8 cellular contexts compared by ENCODE assay signal in the genomic region with DNA sequence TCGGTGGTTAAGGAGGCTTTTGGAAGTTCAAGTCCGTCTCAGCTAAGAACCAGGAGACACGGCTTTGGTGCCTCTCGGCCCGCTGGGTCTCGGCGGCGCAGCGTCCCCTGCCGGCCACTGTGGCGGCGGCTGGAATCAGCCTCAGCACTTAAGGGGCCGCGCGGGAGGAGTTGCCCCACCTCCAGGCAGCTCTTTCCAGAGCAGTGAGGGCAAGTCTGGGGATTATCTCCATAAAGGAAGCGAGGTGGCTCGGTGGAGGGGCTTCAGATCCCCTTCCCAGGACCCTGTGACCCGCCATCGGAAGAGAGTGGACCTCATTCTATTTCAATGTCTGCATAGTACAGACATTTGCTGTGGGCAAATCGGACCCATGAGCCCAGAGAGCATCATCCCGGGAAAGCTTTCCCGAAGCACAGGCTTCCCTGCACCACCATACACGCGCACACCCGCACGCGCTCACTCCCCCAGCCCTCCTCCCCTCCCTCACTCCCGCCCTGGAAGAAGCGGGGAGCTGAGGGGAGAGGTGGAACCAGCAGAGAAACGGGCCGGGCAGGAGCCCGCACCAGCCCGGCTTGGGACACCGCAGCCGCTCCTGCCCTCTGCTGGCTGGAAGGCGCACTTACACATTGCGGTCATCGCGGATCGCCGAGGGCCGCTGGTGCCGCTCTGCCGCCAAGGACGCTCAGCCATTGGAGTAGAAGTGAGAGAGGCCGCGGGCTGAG. TPM values are rescaled to one million over a fixed set of nuclear protein-coding genes. Genes with fewer than 3 reads are reported as not detected.
DNase-seq lines count a peak whose midpoint lies in the region; ATAC-seq and TF ChIP-seq lines count a peak whose summit lies in the region.

No MANE protein-coding gene starts in this region.

- 0 out of 2 replicates have a peak overlapping the region, but pooled peaks have one; percentile 62 for H3K14ac ChIP-seq in IMR-90 (replicated peaks; ENCODE audit: low read depth, low read length)

- dilution Hi-C loops in IMR-90 (cut with HindIII; ENCODE audit: low sequenced_read_pairs, unreplicated experiment): no loop called here

- H3K4me1 Mint-ChIP-seq in activated T-cell treated with anti-CD3 and anti-CD28 coated beads, Interleukin-2, amount 50 U/mL, for 72 hours (ENCODE audit: low read depth): peaks cover 16% of the 10 kb centered on the region
- peaks cover 9 to 14% (median 11%) of the 10 kb centered on the region in 4 donors for H3K4me1 Mint-ChIP-seq in naive thymus-derived CD8-positive, alpha-beta T cell
- H3K4me1 Mint-ChIP-seq in stimulated activated memory B cell treated with anti-CD40 and anti-IgM and Interleukin-4, amounts not matched to agents 10 μg/mL and 1 μg/mL and 100 μg/mL, for 72 hours: peaks cover 14% of the 10 kb centered on the region

- H2BK5ac ChIP-seq in IMR-90 (ENCODE audit: low read depth, low read length, poor library complexity, severe bottlenecking): no peak overlapping the region

- TF ChIP-seq CTCF in IMR-90 (conservative IDR thresholded peaks at IDR 0.05; ENCODE audit: low read depth, low read length): peak; percentile 97
- peak; percentile 98 for TF ChIP-seq CTCF in Panc1 (IDR thresholded peaks at IDR 0.05)
- peak; percentile 86 for TF ChIP-seq CTCF in fibroblast of mammary gland (conservative IDR thresholded peaks at IDR 0.05; ENCODE audit: control insufficient read depth, insufficient read depth, low read depth, low read length)

- in situ Hi-C loops in IMR-90 (cut with MboI; ENCODE audit: low sequenced_read_pairs) (no loop called here), Panc1 (cut with HindIII; ENCODE audit: low pct_unique_long_range_greater_than_20kb, low sequenced_read_pairs) (no loop called here)

- H3K4me2 ChIP-seq in IMR-90 (ENCODE audit: low read depth, low read length): peak overlapping the region; percentile 85

- H3K4me3 Mint-ChIP-seq in activated T-cell treated with anti-CD3 and anti-CD28 coated beads, Interleukin-2, amount 50 U/mL, for 72 hours: peak overlapping the region; percentile 91 to 96
- H3K4me3 Mint-ChIP-seq in naive thymus-derived CD8-positive, alpha-beta T cell: peak overlapping the region; percentile 88 to 95 (median 92)
- H3K4me3 Mint-ChIP-seq in stimulated activated memory B cell treated with anti-CD40 and anti-IgM and Interleukin-4, amounts not matched to agents 10 μg/mL and 1 μg/mL and 100 μg/mL, for 72 hours: peak overlapping the region; percentile 82

- peak overlapping the region; percentile 6 for H2AK9ac ChIP-seq in IMR-90 (replicated peaks; ENCODE audit: low read depth, low read length, poor library complexity)

- no peak overlapping the region for H3K18ac ChIP-seq in IMR-90 (ENCODE audit: low read depth, low read length)

- no peaks in the 10 kb centered on the region for H3K36me3 ChIP-seq in IMR-90 (ENCODE audit: control insufficient read depth, insufficient read depth, low read length)
- no peaks in the 10 kb centered on the region for H3K36me3 ChIP-seq in Panc1 (ENCODE audit: control insufficient read depth, insufficient read depth, low read length)

- no peak overlapping the region; the same call in 1 of the 2 replicates for H4K5ac ChIP-seq in IMR-90 (ENCODE audit: low read depth, low read length)

- 0% methylated on average over 2 of the region's 47 CpGs; no CpG with 5 or more reads in 1 of the 2 experiments for WGBS in IMR-90 (ENCODE audit: extremely low coverage in 2 of 2, insufficient read length in 1 of 2), 2 experiments

- peak overlapping the region; percentile 94 for H2AFZ ChIP-seq in IMR-90 (replicated peaks; ENCODE audit: low read length, poor library complexity)

- POLR2A ChIA-PET in IMR-90 (lab: Charles Lee; ENCODE audit: unreplicated experiment): interaction anchor here (0.5 kb wide), 1 partner anchor 638 kb away, joined by 9 read pairs; no protein-coding TSS in a partner anchor
- POLR2A ChIA-PET in Panc1 (lab: Charles Lee): interaction anchor here (0.7 kb wide), 1 partner anchor 167 kb away, joined by 4 read pairs; no protein-coding TSS in a partner anchor
- POLR2A ChIA-PET in naive thymus-derived CD8-positive, alpha-beta T cell (lab: Charles Lee): interaction anchor here (0.6 to 1.7 kb wide), 2 partner anchors 18 to 113 kb away, joined by 3 to 5 read pairs; a partner anchor contains a TSS

- H3K27me3 ChIP-seq in IMR-90 (ENCODE audit: control insufficient read depth, insufficient read depth, low read length): peaks cover 11% of the 10 kb centered on the region
- peaks cover 2% of the 10 kb centered on the region; the same call in 1 of the 2 replicates for H3K27me3 ChIP-seq in Panc1 (ENCODE audit: control insufficient read depth, insufficient read depth, low read length)

- H2BK20ac ChIP-seq in IMR-90 (ENCODE audit: low read depth, low read length): peak overlapping the region; percentile 64; the same call in 1 of the 2 replicates

- peak overlapping the region; percentile 74; the same call in 1 of the 2 replicates for H3K23ac ChIP-seq in IMR-90 (ENCODE audit: low read depth, low read length)

- no peak overlapping the region for H3K27ac Mint-ChIP-seq in activated T-cell treated with anti-CD3 and anti-CD28 coated beads, Interleukin-2, amount 50 U/mL, for 72 hours
- H3K27ac Mint-ChIP-seq in naive thymus-derived CD8-positive, alpha-beta T cell: peak overlapping the region in 7 of 10 donors; percentile 58 to 89 (median 81)
- H3K27ac Mint-ChIP-seq in stimulated activated memory B cell treated with anti-CD40 and anti-IgM and Interleukin-4, amounts not matched to agents 10 μg/mL and 1 μg/mL and 100 μg/mL, for 72 hours: peak overlapping the region; percentile 9

- H3K4me1 ChIP-seq in IMR-90 (ENCODE audit: control insufficient read depth, insufficient read depth, low read length): peaks cover 5% of the 10 kb centered on the region; the same call in 1 of the 2 replicates
- no peaks in the 10 kb centered on the region for H3K4me1 ChIP-seq in Panc1 (ENCODE audit: control insufficient read depth, insufficient read depth, low read length)

- peak overlapping the region; percentile 83; the same call in 1 of the 2 replicates for H2BK120ac ChIP-seq in IMR-90 (ENCODE audit: low read depth, low read length)

- BruUV-seq in IMR-90 (replicated peaks; lab: Mats Ljungman, UMichigan): no TSS peak
- BruUV-seq in Panc1 (replicated peaks; lab: Mats Ljungman, UMichigan): no TSS peak

- ATAC-seq in GM21576 (IDR thresholded peaks at IDR 0.05; ENCODE audit: unreplicated experiment) (peak; percentile 91), IMR-90 (ENCODE audit: low read depth) (peak; percentile 97), Panc1 (peak; percentile 95)
- peak; percentile 88 to 89 for ATAC-seq in activated T-cell treated with anti-CD3 and anti-CD28 coated beads, Interleukin-2, amount 50 U/mL, for 72 hours (replicated peaks in 1 of 2)
- ATAC-seq in naive thymus-derived CD8-positive, alpha-beta T cell: peak; percentile 89
- ATAC-seq in stimulated activated memory B cell treated with anti-CD40 and anti-IgM and Interleukin-4, amounts not matched to agents 10 μg/mL and 1 μg/mL and 100 μg/mL, for 72 hours: peak; percentile 95

- H4K8ac ChIP-seq in IMR-90 (ENCODE audit: low read depth in 2 of 2, low read length in 2 of 2): peak overlapping the region; percentile 85 to 89

- no peaks in the 10 kb centered on the region for H3K79me1 ChIP-seq in IMR-90 (ENCODE audit: low read depth in 1 of 2, low read length in 2 of 2)

- DNase-seq in DMS79 (lab: John Stamatoyannopoulos, UW) (peak; percentile 86), IMR-90 (peak; percentile 78), Panc1 (ENCODE audit: low read depth, low spot score) (peak; percentile 48), fibroblast of mammary gland (ENCODE audit: low read depth) (peak; percentile 77)
- peak; percentile 86 to 87 for DNase-seq in activated T-cell treated with anti-CD3 and anti-CD28 coated beads, Interleukin-2, amount 50 U/mL, for 72 hours
- peak; percentile 57 to 82 (median 76) for DNase-seq in naive thymus-derived CD8-positive, alpha-beta T cell

- no peaks in the 10 kb centered on the region for H3K36me3 Mint-ChIP-seq in activated T-cell treated with anti-CD3 and anti-CD28 coated beads, Interleukin-2, amount 50 U/mL, for 72 hours (ENCODE audit: insufficient read depth in 2 of 2)
- no peaks in the 10 kb centered on the region for H3K36me3 Mint-ChIP-seq in naive thymus-derived CD8-positive, alpha-beta T cell
- H3K36me3 Mint-ChIP-seq in stimulated activated memory B cell treated with anti-CD40 and anti-IgM and Interleukin-4, amounts not matched to agents 10 μg/mL and 1 μg/mL and 100 μg/mL, for 72 hours: no peaks in the 10 kb centered on the region

- peaks cover 4% of the 10 kb centered on the region; the same call in 1 of the 2 replicates for H3K9me1 ChIP-seq in IMR-90 (ENCODE audit: insufficient read depth, low read length)

- H3K27me3 Mint-ChIP-seq in activated T-cell treated with anti-CD3 and anti-CD28 coated beads, Interleukin-2, amount 50 U/mL, for 72 hours (ENCODE audit: low read depth): peaks cover 54% of the 10 kb centered on the region
- H3K27me3 Mint-ChIP-seq in naive thymus-derived CD8-positive, alpha-beta T cell: peaks cover 14 to 42% (median 37%) of the 10 kb centered on the region in 5 donors
- peaks cover 44% of the 10 kb centered on the region for H3K27me3 Mint-ChIP-seq in stimulated activated memory B cell treated with anti-CD40 and anti-IgM and Interleukin-4, amounts not matched to agents 10 μg/mL and 1 μg/mL and 100 μg/mL, for 72 hours

- H3K27ac ChIP-seq in IMR-90 (ENCODE audit: insufficient read depth, low read length) (peak overlapping the region; percentile 33), Panc1 (ENCODE audit: low read length) (no peak overlapping the region)

- H3K56ac ChIP-seq in IMR-90 (ENCODE audit: extremely low read depth, insufficient read depth, low read length): peak overlapping the region; percentile 44; the same call in 1 of the 2 replicates

- H4K20me1 ChIP-seq in IMR-90 (ENCODE audit: insufficient read depth, low read length): no peaks in the 10 kb centered on the region

- no peak overlapping the region for H2AK5ac ChIP-seq in IMR-90 (ENCODE audit: low read depth, low read length)

- H3K4me3 ChIP-seq in IMR-90 (ENCODE audit: insufficient read depth, low read depth, low read length) (peak overlapping the region; percentile 57), Panc1 (ENCODE audit: low read depth in 2 of 2, low read length in 2 of 2) (peak overlapping the region; percentile 54 to 79), fibroblast of mammary gland (ENCODE audit: control insufficient read depth, low read depth, low read length) (peak overlapping the region; percentile 72)

- CTCF ChIA-PET in IMR-90 (lab: Yijun Ruan, JAX): interaction anchor here (0.6 to 2.1 kb wide), 27 partner anchors 8 to 776 kb away, joined by 3 to 27 read pairs (median 4); a partner anchor contains a TSS
- CTCF ChIA-PET in Panc1 (lab: Charles Lee): interaction anchor here (0.6 to 1.9 kb wide), 12 partner anchors 10 to 299 kb away, joined by 3 to 16 read pairs (median 4); no protein-coding TSS in a partner anchor

- no peak overlapping the region; the same call in 2 of the 3 replicates for H2BK15ac ChIP-seq in IMR-90 (ENCODE audit: low read depth, low read length)

- intact Hi-C loops in IMR-90 (cut with micrococcal nuclease) (loop anchor here (1.0 to 5.0 kb wide), 6 partner anchors 70 to 362 kb away; no protein-coding TSS in a partner anchor), Panc1 (cut with micrococcal nuclease; ENCODE audit: unreplicated experiment) (loop anchor here (1.0 to 5.0 kb wide), 2 partner anchors 113 to 274 kb away; no protein-coding TSS in a partner anchor)

- peak overlapping the region; percentile 79 for H3K4ac ChIP-seq in IMR-90 (ENCODE audit: low read depth, low read length)

- TF ChIP-seq RAD21 in IMR-90 (IDR thresholded peaks at IDR 0.05; ENCODE audit: low read length): peak; percentile 61

- peak overlapping the region; percentile 30 for H4K91ac ChIP-seq in IMR-90 (ENCODE audit: insufficient read depth, low read depth, low read length)

- H3K9me3 ChIP-seq in IMR-90 (ENCODE audit: control insufficient read depth, insufficient read depth, low read length) (no peaks in the 10 kb centered on the region), Panc1 (ENCODE audit: control insufficient read depth, insufficient read depth, low read depth, low read length) (no peaks in the 10 kb centered on the region)

- peak overlapping the region; percentile 64 for H3K9ac ChIP-seq in IMR-90 (ENCODE audit: low read depth, low read length)

- no peaks in the 10 kb centered on the region for H3K9me3 Mint-ChIP-seq in activated T-cell treated with anti-CD3 and anti-CD28 coated beads, Interleukin-2, amount 50 U/mL, for 72 hours
- H3K9me3 Mint-ChIP-seq in naive thymus-derived CD8-positive, alpha-beta T cell: no peaks in the 10 kb centered on the region
- H3K9me3 Mint-ChIP-seq in stimulated activated memory B cell treated with anti-CD40 and anti-IgM and Interleukin-4, amounts not matched to agents 10 μg/mL and 1 μg/mL and 100 μg/mL, for 72 hours: no peaks in the 10 kb centered on the region

- no peak for TF ChIP-seq POLR2A in IMR-90 (IDR thresholded peaks at IDR 0.05; ENCODE audit: low read depth, low read length)

RNA-seq across cellular contexts. Expression of a gene that starts 15.9 kb away (rescaled TPM):
- not detected in 2 replicates for total RNA-seq in IMR-90 (2012; rRNA removed)
- polyA plus RNA-seq in IMR-90 (2012; rRNA removed): not detected in 2 replicates
- polyA plus RNA-seq in IMR-90 (2012; cell fraction: cytosol; rRNA removed): not detected in 2 replicates
- polyA plus RNA-seq in IMR-90 (2012; cell fraction: nucleus; rRNA removed; ENCODE audit: low replicate concordance): not detected in 2 replicates
- not detected for total RNA-seq in Panc1 (2021; ENCODE audit: unreplicated experiment)
- polyA plus RNA-seq in Panc1 (2012; ENCODE audit: insufficient read length): not detected
- not detected for total RNA-seq in activated T-cell treated with anti-CD3 and anti-CD28 coated beads, Interleukin-2, amount 50 U/mL, for 72 hours
- not detected for total RNA-seq in naive thymus-derived CD8-positive, alpha-beta T cell
- not detected for polyA plus RNA-seq in naive thymus-derived CD8-positive, alpha-beta T cell

RNA-seq across cellular contexts. Expression of a gene that starts 18.6 kb away (rescaled TPM):
- 25.0 and 32.8 TPM in 2 replicates for total RNA-seq in IMR-90 (2012; rRNA removed)
- 62.0 and 69.7 TPM in 2 replicates for polyA plus RNA-seq in IMR-90 (2012; rRNA removed)
- polyA plus RNA-seq in IMR-90 (2012; cell fraction: cytosol; rRNA removed): 31.5 and 32.0 TPM in 2 replicates
- 303 and 399 TPM in 2 replicates for polyA plus RNA-seq in IMR-90 (2012; cell fraction: nucleus; rRNA removed; ENCODE audit: low replicate concordance)
- 39.6 TPM for total RNA-seq in Panc1 (2021; ENCODE audit: unreplicated experiment)
- polyA plus RNA-seq in Panc1 (2012; ENCODE audit: insufficient read length): 32.1 TPM
- total RNA-seq in activated T-cell treated with anti-CD3 and anti-CD28 coated beads, Interleukin-2, amount 50 U/mL, for 72 hours: 10 to 100 TPM; 91.2 to 94.9 TPM
- total RNA-seq in naive thymus-derived CD8-positive, alpha-beta T cell: 100 to 1,000 TPM; 120 to 127 TPM
- polyA plus RNA-seq in naive thymus-derived CD8-positive, alpha-beta T cell: 10 to 100 TPM; 29.8 to 50.8 (median 38.2) TPM

RNA-seq across cellular contexts. Expression of a gene that starts 27.9 kb away (rescaled TPM):
- total RNA-seq in IMR-90 (2012; rRNA removed): not detected in 2 replicates
- not detected in 2 replicates for polyA plus RNA-seq in IMR-90 (2012; rRNA removed)
- polyA plus RNA-seq in IMR-90 (2012; cell fraction: cytosol; rRNA removed): not detected in 2 replicates
- polyA plus RNA-seq in IMR-90 (2012; cell fraction: nucleus; rRNA removed; ENCODE audit: low replicate concordance): 0.12 TPM in 1 of 2 replicates, not detected in the other
- not detected for total RNA-seq in Panc1 (2021; ENCODE audit: unreplicated experiment)
- polyA plus RNA-seq in Panc1 (2012; ENCODE audit: insufficient read length): not detected
- under 1 TPM; 0.58 to 0.96 TPM for total RNA-seq in activated T-cell treated with anti-CD3 and anti-CD28 coated beads, Interleukin-2, amount 50 U/mL, for 72 hours
- under 1 TPM; 0.80 to 0.91 TPM for total RNA-seq in naive thymus-derived CD8-positive, alpha-beta T cell
- polyA plus RNA-seq in naive thymus-derived CD8-positive, alpha-beta T cell: not detected

RNA-seq across cellular contexts. Expression of a gene that starts 53.7 kb away (rescaled TPM):
- 0.36 and 0.56 TPM in 2 replicates for total RNA-seq in IMR-90 (2012; rRNA removed)
- polyA plus RNA-seq in IMR-90 (2012; rRNA removed): 1.2 and 1.5 TPM in 2 replicates
- 0.63 and 1.0 TPM in 2 replicates for polyA plus RNA-seq in IMR-90 (2012; cell fraction: cytosol; rRNA removed)
- 2.1 and 2.8 TPM in 2 replicates for polyA plus RNA-seq in IMR-90 (2012; cell fraction: nucleus; rRNA removed; ENCODE audit: low replicate concordance)
- total RNA-seq in Panc1 (2021; ENCODE audit: unreplicated experiment): 1.6 TPM
- polyA plus RNA-seq in Panc1 (2012; ENCODE audit: insufficient read length): 1.1 TPM
- total RNA-seq in activated T-cell treated with anti-CD3 and anti-CD28 coated beads, Interleukin-2, amount 50 U/mL, for 72 hours: 1 to 10 TPM; 4.0 to 6.3 TPM
- total RNA-seq in naive thymus-derived CD8-positive, alpha-beta T cell: 10 to 100 TPM; 30.8 to 35.4 TPM
- 10 to 100 TPM; 24.6 to 32.7 (median 28.3) TPM for polyA plus RNA-seq in naive thymus-derived CD8-positive, alpha-beta T cell

RNA-seq across cellular contexts. Expression of a gene that starts 58.9 kb away (rescaled TPM):
- total RNA-seq in IMR-90 (2012; rRNA removed) (not detected in 2 replicates), Panc1 (2021; ENCODE audit: unreplicated experiment) (not detected)
- polyA plus RNA-seq in IMR-90 (2012; rRNA removed): not detected in 2 replicates
- polyA plus RNA-seq in IMR-90 (2012; cell fraction: cytosol; rRNA removed): not detected in 2 replicates
- not detected in 2 replicates for polyA plus RNA-seq in IMR-90 (2012; cell fraction: nucleus; rRNA removed; ENCODE audit: low replicate concordance)
- not detected for polyA plus RNA-seq in Panc1 (2012; ENCODE audit: insufficient read length)
- not detected for total RNA-seq in activated T-cell treated with anti-CD3 and anti-CD28 coated beads, Interleukin-2, amount 50 U/mL, for 72 hours
- not detected for total RNA-seq in naive thymus-derived CD8-positive, alpha-beta T cell
- not detected for polyA plus RNA-seq in naive thymus-derived CD8-positive, alpha-beta T cell
